1 cellular context compared by ENCODE assay signal in the genomic region with DNA sequence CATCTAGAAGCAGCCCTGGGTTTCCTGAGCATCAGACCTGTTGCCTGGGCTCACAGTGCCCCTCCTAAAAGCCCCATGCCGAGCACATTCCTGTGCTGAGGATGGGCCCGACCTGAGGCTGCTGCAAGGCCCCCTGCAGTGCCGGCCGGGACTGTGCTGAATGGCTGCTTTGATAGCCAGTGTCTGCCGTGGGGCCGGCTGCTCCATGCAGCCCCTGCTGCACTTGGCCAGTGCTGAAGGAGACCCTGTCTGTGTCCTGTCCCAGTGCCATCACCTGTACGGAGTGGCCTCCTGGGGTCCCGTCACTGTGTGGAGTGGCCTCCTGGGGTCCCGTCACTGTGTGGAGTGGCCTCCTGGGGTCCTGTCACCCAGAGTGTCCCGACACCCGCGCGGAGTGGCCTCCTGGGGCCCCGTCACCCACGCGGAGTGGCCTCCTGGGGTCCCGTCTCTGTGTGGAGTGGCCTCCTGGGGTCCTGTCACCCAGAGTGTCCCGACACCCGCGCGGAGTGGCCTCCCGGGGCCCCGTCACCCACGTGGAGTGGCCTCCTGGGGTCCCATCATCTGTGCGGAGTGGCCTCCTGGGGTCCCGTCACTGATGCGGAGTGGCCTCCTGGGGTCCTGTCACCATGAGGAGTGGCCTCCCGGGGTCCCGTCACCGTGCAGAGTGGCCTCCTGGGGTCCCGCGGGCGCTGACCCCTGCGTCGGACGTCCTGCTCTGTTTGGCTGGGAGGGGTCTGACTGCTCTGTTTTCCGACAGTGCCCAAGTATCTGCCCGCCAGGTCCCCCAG.
TF ChIP-seq lines count a peak whose summit lies in the region.

No MANE protein-coding gene starts in this region.

TF ChIP-seq in SK-N-SH treated with all-trans-retinoic acid at 6 μM for 48 hours, 23 proteins besides CTCF, POLR2A, EP300 and RAD21 (continued from another document):
- TF ChIP-seq, protein P1, sequence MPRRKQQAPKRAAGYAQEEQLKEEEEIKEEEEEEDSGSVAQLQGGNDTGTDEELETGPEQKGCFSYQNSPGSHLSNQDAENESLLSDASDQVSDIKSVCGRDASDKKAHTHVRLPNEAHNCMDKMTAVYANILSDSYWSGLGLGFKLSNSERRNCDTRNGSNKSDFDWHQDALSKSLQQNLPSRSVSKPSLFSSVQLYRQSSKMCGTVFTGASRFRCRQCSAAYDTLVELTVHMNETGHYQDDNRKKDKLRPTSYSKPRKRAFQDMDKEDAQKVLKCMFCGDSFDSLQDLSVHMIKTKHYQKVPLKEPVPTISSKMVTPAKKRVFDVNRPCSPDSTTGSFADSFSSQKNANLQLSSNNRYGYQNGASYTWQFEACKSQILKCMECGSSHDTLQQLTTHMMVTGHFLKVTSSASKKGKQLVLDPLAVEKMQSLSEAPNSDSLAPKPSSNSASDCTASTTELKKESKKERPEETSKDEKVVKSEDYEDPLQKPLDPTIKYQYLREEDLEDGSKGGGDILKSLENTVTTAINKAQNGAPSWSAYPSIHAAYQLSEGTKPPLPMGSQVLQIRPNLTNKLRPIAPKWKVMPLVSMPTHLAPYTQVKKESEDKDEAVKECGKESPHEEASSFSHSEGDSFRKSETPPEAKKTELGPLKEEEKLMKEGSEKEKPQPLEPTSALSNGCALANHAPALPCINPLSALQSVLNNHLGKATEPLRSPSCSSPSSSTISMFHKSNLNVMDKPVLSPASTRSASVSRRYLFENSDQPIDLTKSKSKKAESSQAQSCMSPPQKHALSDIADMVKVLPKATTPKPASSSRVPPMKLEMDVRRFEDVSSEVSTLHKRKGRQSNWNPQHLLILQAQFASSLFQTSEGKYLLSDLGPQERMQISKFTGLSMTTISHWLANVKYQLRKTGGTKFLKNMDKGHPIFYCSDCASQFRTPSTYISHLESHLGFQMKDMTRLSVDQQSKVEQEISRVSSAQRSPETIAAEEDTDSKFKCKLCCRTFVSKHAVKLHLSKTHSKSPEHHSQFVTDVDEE (CRISPR knock-in tag; IDR thresholded peaks at IDR 0.05), result no peak
- TF ChIP-seq OSR1 (CRISPR knock-in tag; IDR thresholded peaks at IDR 0.05) (no peak), ZNF8 (CRISPR knock-in tag; IDR thresholded peaks at IDR 0.05) (no peak), ARNTL (CRISPR knock-in tag; IDR thresholded peaks at IDR 0.05; ENCODE audit: borderline replicate concordance, low read depth) (no peak), TCF4 (CRISPR knock-in tag; IDR thresholded peaks at IDR 0.05; ENCODE audit: borderline replicate concordance) (no peak)
